In genomic region chr6:2351807-2352431, GRCh38 we compare ENCODE assay signal across 1 cellular context.
TF ChIP-seq lines count a peak whose summit lies in the region.

No MANE protein-coding gene starts in this region.

TF ChIP-seq in WTC11, 78 proteins besides CTCF, POLR2A, EP300 and RAD21 (continued from another document):
- TF ChIP-seq ZNF425 (CRISPR knock-in tag; conservative IDR thresholded peaks at IDR 0.05): no peak
- no peak for TF ChIP-seq ZSCAN18 (CRISPR knock-in tag; IDR thresholded peaks at IDR 0.05)
- no peak for TF ChIP-seq ETV6 (CRISPR knock-in tag; IDR thresholded peaks at IDR 0.05)
- TF ChIP-seq TEAD1 (CRISPR knock-in tag; IDR thresholded peaks at IDR 0.05): no peak
- TF ChIP-seq SOX15 (CRISPR knock-in tag; IDR thresholded peaks at IDR 0.05): no peak
- TF ChIP-seq STAT6 (CRISPR knock-in tag; conservative IDR thresholded peaks at IDR 0.05; ENCODE audit: low read depth): no peak
- TF ChIP-seq NFE2L1 (CRISPR knock-in tag; IDR thresholded peaks at IDR 0.05): no peak
- no peak for TF ChIP-seq ZNF423 (CRISPR knock-in tag; IDR thresholded peaks at IDR 0.05)
- TF ChIP-seq OVOL2 (CRISPR knock-in tag; IDR thresholded peaks at IDR 0.05; ENCODE audit: borderline replicate concordance): no peak
